Comparison of ENCODE assay signal across 24 cellular contexts in genomic region chr6:149907317-149907716, GRCh38. TPM values are rescaled to one million over a fixed set of nuclear protein-coding genes. Genes with fewer than 3 reads are reported as not detected.
"Had no signal": no experiment of that assay in that cellular context is flagged by ENCODE, and none has a peak within 500 bp of the region (broad histone marks: within the 10 kb centered on the region; RNA-seq: fewer than 3 reads in every experiment).

No MANE protein-coding gene starts in this region.

- H3K36me3 ChIP-seq: gastrocnemius medialis, left lung, ovary, right lobe of liver, suprapubic skin, transverse colon, vagina had no signal

- H3K27me3 ChIP-seq: gastrocnemius medialis, left lung, ovary, right lobe of liver, suprapubic skin, transverse colon, vagina had no signal

- H3K4me3 Mint-ChIP-seq: effector memory CD8-positive, alpha-beta T cell; naive thymus-derived CD8-positive, alpha-beta T cell; nephron progenitor cell had no signal

- H3K27ac ChIP-seq: epithelial cell of prostate, gastrocnemius medialis, left lung, ovary, right lobe of liver, suprapubic skin, transverse colon, vagina had no signal

- H3K4me3 ChIP-seq: gastrocnemius medialis, left lung, ovary, right lobe of liver, suprapubic skin, transverse colon, vagina had no signal

- H3K27ac Mint-ChIP-seq: effector memory CD8-positive, alpha-beta T cell; nephron progenitor cell; stimulated activated naive CD8-positive, alpha-beta T cell treated with anti-CD3 and anti-CD28 coated beads, Interleukin-15, amount 100 ng/mL, for 72 hours had no signal

- H3K4me1 Mint-ChIP-seq: naive thymus-derived CD8-positive, alpha-beta T cell; nephron progenitor cell; stimulated activated naive CD8-positive, alpha-beta T cell treated with anti-CD3 and anti-CD28 coated beads, Interleukin-15, amount 100 ng/mL, for 72 hours had no signal

- H3K4me1 ChIP-seq: right lobe of liver, transverse colon, vagina had no signal

- DNase-seq: cortex of kidney; effector memory CD8-positive, alpha-beta T cell; foreskin fibroblast; gastrocnemius medialis; left lung; naive thymus-derived CD8-positive, alpha-beta T cell; nephron progenitor cell; nucleus accumbens; ovary; posterior cingulate gyrus; retina; small intestine; stimulated activated CD4-positive, alpha-beta T cell treated with anti-CD3 and anti-CD28 coated beads, Interleukin-15, amount 100 ng/mL, for 24 hours; stimulated activated CD4-positive, alpha-beta T cell treated with anti-CD3 and anti-CD28 coated beads, Interleukin-2, amount 100 ng/mL, for 48 hours; stimulated activated naive CD4-positive, alpha-beta T cell; stimulated activated naive CD8-positive, alpha-beta T cell treated with anti-CD3 and anti-CD28 coated beads, Interleukin-15, amount 100 ng/mL, for 72 hours; transverse colon had no signal

- H3K9me3 ChIP-seq: gastrocnemius medialis, ovary, right lobe of liver, suprapubic skin had no signal

RNA-seq across cellular contexts. Expression of gene RAET1E, which starts 9.4 kb away (rescaled TPM):
- total RNA-seq: glomerular endothelial cell; lung microvascular endothelial cell; naive thymus-derived CD8-positive, alpha-beta T cell; right lobe of liver; transverse colon had no signal
- polyA plus RNA-seq: naive thymus-derived CD8-positive, alpha-beta T cell had no signal

RNA-seq across cellular contexts. Expression of gene RAET1G, which starts 15.6 kb away (rescaled TPM):
- total RNA-seq: myocyte; naive thymus-derived CD8-positive, alpha-beta T cell; right lobe of liver; transverse colon had no signal
- polyA plus RNA-seq: naive thymus-derived CD8-positive, alpha-beta T cell had no signal

RNA-seq across cellular contexts. Expression of gene ULBP2, which starts 34.5 kb away (rescaled TPM):
- total RNA-seq: naive thymus-derived CD8-positive, alpha-beta T cell; transverse colon; vagina had no signal

RNA-seq across cellular contexts. Expression of gene ULBP1, which starts 56.4 kb away (rescaled TPM):
- total RNA-seq: transverse colon, vagina had no signal
- polyA plus RNA-seq: naive thymus-derived CD8-positive, alpha-beta T cell had no signal
